ENCODE assay signal across 17 cellular contexts in the genomic region with DNA sequence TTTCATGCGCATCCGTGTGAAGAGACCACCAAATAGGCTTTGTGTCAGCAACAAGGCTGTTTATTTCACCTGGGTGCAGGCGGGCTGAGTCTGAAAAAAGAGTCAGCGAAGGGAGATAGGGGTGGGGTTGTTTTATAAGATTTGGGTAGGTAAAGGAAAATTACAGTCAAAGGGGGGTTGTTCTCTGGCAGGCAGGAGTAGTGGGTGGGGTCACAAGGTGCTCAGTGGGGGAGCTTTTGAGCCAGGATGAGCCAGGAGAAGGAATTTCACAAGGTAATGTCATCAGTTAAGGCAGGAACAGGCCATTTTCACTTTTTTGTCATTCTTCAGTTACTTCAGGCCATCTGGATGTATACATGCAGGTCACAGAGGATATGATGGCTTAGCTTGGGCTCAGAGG. TPM values are rescaled to one million over a fixed set of nuclear protein-coding genes. Genes with fewer than 3 reads are reported as not detected.
"Had no signal": no experiment of that assay in that cellular context is flagged by ENCODE, and none has a peak within 500 bp of the region (broad histone marks: within the 10 kb centered on the region; RNA-seq: fewer than 3 reads in every experiment).

No MANE protein-coding gene starts in this region.

RNA-seq across cellular contexts. Expression of gene STRIT1, which starts 19.0 kb away (rescaled TPM):
- total RNA-seq: activated naive CD4-positive, alpha-beta T cell treated with anti-CD3 and anti-CD28 coated beads for 36 hours; activated naive CD4-positive, alpha-beta T cell treated with anti-CD3 and anti-CD28 coated beads, Interleukin-2, amount 50 U/mL, for 72 hours; activated naive CD8-positive, alpha-beta T cell treated with anti-CD3 and anti-CD28 coated beads for 36 hours; activated naive CD8-positive, alpha-beta T cell treated with anti-CD3 and anti-CD28 coated beads, Interleukin-2, amount 10 ng/mL, durations not matched to agents 7 days and 5 days; activated T-cell treated with anti-CD3 and anti-CD28 coated beads, Interleukin-2, amount 50 U/mL, for 4 hours; activated T-cell treated with anti-CD3 and anti-CD28 coated beads, Interleukin-2, amount 50 U/mL, for 72 hours; activated T-helper 1 cell treated with anti-CD3 and anti-CD28 coated beads, Interleukin-12 subunit alpha, Interleukin-12 subunit beta, Interleukin-2, Interleukin-4 antibody, amounts not matched to agents 30 ng/mL and 10 ng/mL and 1 ng/mL, durations not matched to agents 14 hours and 24 hours and 36 hours; activated T-helper 17 cell treated with anti-CD3 and anti-CD28 coated beads, Interleukin-2, amount 50 U/mL, for 72 hours; activated T-helper 2 cell treated with anti-CD3 and anti-CD28 coated beads, Interferon-gamma antibody, Interleukin-2, Interleukin-4, amounts not matched to agents 10 μg/mL and 5 μg/mL and 100 μg/mL, durations not matched to agents 14 hours and 24 hours and 36 hours; aorta; ascending aorta; astrocyte; body of pancreas; bronchial epithelial cell; cardiac muscle cell; cerebellum; chondrocyte had no signal
- polyA plus RNA-seq: cardiac muscle cell had no signal
